In the genomic region with DNA sequence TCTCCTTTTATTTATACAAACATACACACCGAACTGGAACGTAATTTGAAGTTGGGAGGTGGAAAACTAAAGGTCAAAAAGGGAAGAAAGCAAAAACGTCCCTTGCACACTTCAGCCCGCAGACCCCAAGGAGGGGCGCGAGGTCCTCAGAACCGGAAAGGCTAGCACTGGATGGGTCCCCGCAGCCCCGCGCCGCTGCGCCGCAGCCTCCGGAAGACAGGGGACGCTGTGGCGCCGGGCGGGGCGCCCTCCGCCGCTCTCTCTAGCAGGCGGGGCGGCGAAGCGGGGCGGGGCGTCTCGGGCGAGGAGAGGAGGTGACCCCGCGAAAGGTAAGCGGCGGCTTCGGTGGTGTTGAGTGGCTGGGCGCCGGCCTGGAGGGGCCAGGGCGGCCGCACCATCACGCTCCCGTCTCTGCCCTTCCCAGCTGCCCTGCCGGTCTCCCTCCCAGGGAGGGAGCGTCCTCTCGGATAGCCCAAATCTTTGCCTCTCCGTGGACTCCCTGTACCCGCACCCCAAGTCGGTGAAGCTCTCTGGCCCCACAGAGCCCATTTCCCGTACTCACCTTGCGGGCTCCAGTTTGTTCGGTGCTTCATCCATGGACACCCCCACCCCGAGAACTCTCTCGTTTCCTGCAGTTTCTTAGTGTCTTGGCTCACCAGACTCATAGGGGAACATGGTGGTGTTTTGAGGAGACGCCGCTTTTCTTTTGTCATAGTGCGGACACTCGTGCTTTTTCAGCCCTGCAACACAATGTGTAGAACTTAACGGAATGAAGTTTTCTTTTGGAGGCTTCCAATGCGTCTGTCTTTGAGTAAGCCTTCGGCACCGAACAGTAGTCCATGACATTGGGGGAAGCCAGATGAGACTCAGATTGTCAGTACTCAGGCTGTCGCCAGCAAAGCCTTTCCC, we compare ENCODE assay signal across 8 cellular contexts. TPM values are rescaled to one million over a fixed set of nuclear protein-coding genes. Genes with fewer than 3 reads are reported as not detected.
A peak's percentile ranks its signal among the peaks of the same experiment; 100 is the strongest.
DNase-seq lines count a peak whose midpoint lies in the region; ATAC-seq and TF ChIP-seq lines count a peak whose summit lies in the region.

Gene SMIM8, plus strand, starts transcription at position 285 of the 909 bp plus-strand sequence. CDS start 14,444 bp downstream, outside the sequence.

- ATAC-seq in HG03159 (IDR thresholded peaks at IDR 0.05; ENCODE audit: unreplicated experiment), result peak; percentile 100
- ATAC-seq in left lobe of liver, result peak; percentile 100

- TF ChIP-seq POLR2A in GM18951 (IDR thresholded peaks at IDR 0.05; ENCODE audit: extremely low read depth, insufficient read depth, insufficient read length), result peak; percentile 89

- DNase-seq in Ammon's horn (ENCODE audit: low spot score), result peak; percentile 80
- DNase-seq in NCI-H446 (lab: John Stamatoyannopoulos, UW), result peak; percentile 41 to 71
- DNase-seq in activated CD4-positive, alpha-beta T cell treated with anti-CD3 and anti-CD28 coated beads for 24 hours (ENCODE audit: low read depth in 2 of 2), result peak; percentile 81 to 82
- DNase-seq in choroid plexus epithelial cell (ENCODE audit: low read depth), result peak; percentile 76
- peak; percentile 86 for DNase-seq in left lobe of liver (ENCODE audit: low spot score)
- peak; percentile 87 for DNase-seq in stimulated activated CD4-positive, alpha-beta T cell treated with anti-CD3 and anti-CD28 coated beads, Interleukin-1b, Interleukin-23, amount 100 ng/mL, for 48 hours

- in situ Hi-C loops in GM18951 (cut with MboI; ENCODE audit: low sequenced_read_pairs, unreplicated experiment), result no loop called here

- peak within 1 kb of the TSS; percentile 98 for H3K4me3 ChIP-seq in choroid plexus epithelial cell (ENCODE audit: low read depth, low read length)

- peak; percentile 72 for TF ChIP-seq CTCF in choroid plexus epithelial cell (conservative IDR thresholded peaks at IDR 0.05; ENCODE audit: low read depth, low read length)

RNA-seq across cellular contexts. Expression of gene SMIM8, which starts in this region (rescaled TPM):
- 5.0 TPM for total RNA-seq in left lobe of liver

Comparison
In these comparisons a context has a peak if more than half of its experiments do, and no peak if none do; other contexts are left out.
1. Peak in every context shown above with its lines: DNase-seq, ATAC-seq and H3K4me3 ChIP-seq.